ENCODE assay signal across 1 cellular context in the genomic region with DNA sequence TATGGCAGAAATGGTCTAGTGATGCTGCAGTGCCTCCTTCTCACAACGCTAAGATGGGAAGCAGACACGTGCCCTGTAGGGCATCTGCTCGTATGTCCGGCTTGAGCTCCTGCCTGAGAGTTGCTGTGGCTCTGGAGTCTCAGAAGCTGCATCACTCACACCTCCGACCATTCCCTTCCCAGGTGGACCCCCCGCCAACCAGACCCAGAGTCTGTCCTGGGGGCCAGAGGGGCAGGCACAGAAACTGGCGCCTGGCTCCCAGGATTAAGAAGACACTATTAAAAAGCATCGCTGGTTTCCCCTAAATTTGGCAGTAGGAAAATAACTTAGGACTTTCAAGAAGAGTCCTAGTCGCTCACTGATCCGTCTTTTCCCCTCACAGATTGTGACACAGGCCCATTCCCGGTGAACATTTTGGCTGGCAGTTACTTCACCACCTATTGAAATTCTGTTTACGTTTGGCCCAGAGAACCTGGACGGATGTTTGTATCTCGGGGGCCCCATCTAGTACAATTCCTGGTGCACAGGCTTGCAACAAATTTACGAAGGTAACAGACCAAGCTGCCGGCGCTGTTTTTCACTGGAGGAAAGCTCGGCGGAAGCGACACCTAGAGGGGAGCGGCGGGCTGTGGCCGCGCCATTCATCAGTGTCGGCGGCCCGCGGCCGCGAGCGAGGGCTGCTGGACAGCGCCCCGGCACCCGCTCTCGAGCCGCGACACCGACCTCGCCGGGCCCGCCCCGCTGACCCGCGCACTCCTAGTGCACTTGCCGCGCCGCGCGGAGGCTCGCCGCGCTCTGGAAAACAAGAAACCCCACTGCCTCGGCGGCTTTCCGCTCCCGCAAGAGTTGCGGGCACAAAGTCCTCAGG.
A peak's percentile ranks its signal among the peaks of the same experiment; 100 is the strongest.
TF ChIP-seq lines count a peak whose summit lies in the region.

No MANE protein-coding gene starts in this region.

TF ChIP-seq in HEK293, 187 proteins besides CTCF, POLR2A, EP300 and RAD21 (continued from another document and continues in another):
- TF ChIP-seq, protein P1, sequence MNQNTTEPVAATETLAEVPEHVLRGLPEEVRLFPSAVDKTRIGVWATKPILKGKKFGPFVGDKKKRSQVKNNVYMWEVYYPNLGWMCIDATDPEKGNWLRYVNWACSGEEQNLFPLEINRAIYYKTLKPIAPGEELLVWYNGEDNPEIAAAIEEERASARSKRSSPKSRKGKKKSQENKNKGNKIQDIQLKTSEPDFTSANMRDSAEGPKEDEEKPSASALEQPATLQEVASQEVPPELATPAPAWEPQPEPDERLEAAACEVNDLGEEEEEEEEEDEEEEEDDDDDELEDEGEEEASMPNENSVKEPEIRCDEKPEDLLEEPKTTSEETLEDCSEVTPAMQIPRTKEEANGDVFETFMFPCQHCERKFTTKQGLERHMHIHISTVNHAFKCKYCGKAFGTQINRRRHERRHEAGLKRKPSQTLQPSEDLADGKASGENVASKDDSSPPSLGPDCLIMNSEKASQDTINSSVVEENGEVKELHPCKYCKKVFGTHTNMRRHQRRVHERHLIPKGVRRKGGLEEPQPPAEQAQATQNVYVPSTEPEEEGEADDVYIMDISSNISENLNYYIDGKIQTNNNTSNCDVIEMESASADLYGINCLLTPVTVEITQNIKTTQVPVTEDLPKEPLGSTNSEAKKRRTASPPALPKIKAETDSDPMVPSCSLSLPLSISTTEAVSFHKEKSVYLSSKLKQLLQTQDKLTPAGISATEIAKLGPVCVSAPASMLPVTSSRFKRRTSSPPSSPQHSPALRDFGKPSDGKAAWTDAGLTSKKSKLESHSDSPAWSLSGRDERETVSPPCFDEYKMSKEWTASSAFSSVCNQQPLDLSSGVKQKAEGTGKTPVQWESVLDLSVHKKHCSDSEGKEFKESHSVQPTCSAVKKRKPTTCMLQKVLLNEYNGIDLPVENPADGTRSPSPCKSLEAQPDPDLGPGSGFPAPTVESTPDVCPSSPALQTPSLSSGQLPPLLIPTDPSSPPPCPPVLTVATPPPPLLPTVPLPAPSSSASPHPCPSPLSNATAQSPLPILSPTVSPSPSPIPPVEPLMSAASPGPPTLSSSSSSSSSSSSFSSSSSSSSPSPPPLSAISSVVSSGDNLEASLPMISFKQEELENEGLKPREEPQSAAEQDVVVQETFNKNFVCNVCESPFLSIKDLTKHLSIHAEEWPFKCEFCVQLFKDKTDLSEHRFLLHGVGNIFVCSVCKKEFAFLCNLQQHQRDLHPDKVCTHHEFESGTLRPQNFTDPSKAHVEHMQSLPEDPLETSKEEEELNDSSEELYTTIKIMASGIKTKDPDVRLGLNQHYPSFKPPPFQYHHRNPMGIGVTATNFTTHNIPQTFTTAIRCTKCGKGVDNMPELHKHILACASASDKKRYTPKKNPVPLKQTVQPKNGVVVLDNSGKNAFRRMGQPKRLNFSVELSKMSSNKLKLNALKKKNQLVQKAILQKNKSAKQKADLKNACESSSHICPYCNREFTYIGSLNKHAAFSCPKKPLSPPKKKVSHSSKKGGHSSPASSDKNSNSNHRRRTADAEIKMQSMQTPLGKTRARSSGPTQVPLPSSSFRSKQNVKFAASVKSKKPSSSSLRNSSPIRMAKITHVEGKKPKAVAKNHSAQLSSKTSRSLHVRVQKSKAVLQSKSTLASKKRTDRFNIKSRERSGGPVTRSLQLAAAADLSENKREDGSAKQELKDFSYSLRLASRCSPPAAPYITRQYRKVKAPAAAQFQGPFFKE (tag by site-specific recombination; IDR thresholded peaks at IDR 0.05; ENCODE audit: borderline replicate concordance): no peak
- TF ChIP-seq ZNF660 (tag by site-specific recombination; IDR thresholded peaks at IDR 0.05): 0 out of 2 replicates have a peak, but pooled peaks have one; percentile 54
- TF ChIP-seq ZNF335 (tag by site-specific recombination; conservative IDR thresholded peaks at IDR 0.05): peak; percentile 68
- TF ChIP-seq GLIS1 (tag by site-specific recombination; IDR thresholded peaks at IDR 0.05): peak; percentile 18; the same call in 1 of the 2 replicates
- TF ChIP-seq, protein P2, sequence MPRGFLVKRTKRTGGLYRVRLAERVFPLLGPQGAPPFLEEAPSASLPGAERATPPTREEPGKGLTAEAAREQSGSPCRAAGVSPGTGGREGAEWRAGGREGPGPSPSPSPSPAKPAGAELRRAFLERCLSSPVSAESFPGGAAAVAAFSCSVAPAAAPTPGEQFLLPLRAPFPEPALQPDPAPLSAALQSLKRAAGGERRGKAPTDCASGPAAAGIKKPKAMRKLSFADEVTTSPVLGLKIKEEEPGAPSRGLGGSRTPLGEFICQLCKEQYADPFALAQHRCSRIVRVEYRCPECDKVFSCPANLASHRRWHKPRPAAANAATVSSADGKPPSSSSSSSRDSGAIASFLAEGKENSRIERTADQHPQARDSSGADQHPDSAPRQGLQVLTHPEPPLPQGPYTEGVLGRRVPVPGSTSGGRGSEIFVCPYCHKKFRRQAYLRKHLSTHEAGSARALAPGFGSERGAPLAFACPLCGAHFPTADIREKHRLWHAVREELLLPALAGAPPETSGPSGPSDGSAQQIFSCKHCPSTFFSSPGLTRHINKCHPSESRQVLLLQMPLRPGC (tag by site-specific recombination; IDR thresholded peaks at IDR 0.05): no peak
- TF ChIP-seq ZSCAN30 (tag by site-specific recombination; IDR thresholded peaks at IDR 0.05): peak; percentile 98
- TF ChIP-seq, protein P3, sequence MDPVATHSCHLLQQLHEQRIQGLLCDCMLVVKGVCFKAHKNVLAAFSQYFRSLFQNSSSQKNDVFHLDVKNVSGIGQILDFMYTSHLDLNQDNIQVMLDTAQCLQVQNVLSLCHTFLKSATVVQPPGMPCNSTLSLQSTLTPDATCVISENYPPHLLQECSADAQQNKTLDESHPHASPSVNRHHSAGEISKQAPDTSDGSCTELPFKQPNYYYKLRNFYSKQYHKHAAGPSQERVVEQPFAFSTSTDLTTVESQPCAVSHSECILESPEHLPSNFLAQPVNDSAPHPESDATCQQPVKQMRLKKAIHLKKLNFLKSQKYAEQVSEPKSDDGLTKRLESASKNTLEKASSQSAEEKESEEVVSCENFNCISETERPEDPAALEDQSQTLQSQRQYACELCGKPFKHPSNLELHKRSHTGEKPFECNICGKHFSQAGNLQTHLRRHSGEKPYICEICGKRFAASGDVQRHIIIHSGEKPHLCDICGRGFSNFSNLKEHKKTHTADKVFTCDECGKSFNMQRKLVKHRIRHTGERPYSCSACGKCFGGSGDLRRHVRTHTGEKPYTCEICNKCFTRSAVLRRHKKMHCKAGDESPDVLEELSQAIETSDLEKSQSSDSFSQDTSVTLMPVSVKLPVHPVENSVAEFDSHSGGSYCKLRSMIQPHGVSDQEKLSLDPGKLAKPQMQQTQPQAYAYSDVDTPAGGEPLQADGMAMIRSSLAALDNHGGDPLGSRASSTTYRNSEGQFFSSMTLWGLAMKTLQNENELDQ (tag by site-specific recombination; IDR thresholded peaks at IDR 0.05; ENCODE audit: low read depth): no peak
- TF ChIP-seq ZNF560 (tag by site-specific recombination; IDR thresholded peaks at IDR 0.05; ENCODE audit: borderline replicate concordance): no peak
- TF ChIP-seq KLF1 (tag by site-specific recombination; IDR thresholded peaks at IDR 0.05): no peak
- TF ChIP-seq, protein P4, sequence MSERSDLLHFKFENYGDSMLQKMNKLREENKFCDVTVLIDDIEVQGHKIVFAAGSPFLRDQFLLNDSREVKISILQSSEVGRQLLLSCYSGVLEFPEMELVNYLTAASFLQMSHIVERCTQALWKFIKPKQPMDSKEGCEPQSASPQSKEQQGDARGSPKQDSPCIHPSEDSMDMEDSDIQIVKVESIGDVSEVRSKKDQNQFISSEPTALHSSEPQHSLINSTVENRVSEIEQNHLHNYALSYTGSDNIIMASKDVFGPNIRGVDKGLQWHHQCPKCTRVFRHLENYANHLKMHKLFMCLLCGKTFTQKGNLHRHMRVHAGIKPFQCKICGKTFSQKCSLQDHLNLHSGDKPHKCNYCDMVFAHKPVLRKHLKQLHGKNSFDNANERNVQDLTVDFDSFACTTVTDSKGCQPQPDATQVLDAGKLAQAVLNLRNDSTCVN (tag by site-specific recombination; optimal IDR thresholded peaks at IDR 0.05): peak; percentile 75
- TF ChIP-seq ZNF433 (tag by site-specific recombination; IDR thresholded peaks at IDR 0.05; ENCODE audit: low read depth): no peak
- TF ChIP-seq, protein P5, sequence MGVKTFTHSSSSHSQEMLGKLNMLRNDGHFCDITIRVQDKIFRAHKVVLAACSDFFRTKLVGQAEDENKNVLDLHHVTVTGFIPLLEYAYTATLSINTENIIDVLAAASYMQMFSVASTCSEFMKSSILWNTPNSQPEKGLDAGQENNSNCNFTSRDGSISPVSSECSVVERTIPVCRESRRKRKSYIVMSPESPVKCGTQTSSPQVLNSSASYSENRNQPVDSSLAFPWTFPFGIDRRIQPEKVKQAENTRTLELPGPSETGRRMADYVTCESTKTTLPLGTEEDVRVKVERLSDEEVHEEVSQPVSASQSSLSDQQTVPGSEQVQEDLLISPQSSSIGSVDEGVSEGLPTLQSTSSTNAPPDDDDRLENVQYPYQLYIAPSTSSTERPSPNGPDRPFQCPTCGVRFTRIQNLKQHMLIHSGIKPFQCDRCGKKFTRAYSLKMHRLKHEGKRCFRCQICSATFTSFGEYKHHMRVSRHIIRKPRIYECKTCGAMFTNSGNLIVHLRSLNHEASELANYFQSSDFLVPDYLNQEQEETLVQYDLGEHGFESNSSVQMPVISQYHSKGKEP (tag by site-specific recombination; IDR thresholded peaks at IDR 0.05): 0 out of 2 replicates have a peak, but pooled peaks have one; percentile 42
- no peak for TF ChIP-seq ZNF544 (tag by site-specific recombination; IDR thresholded peaks at IDR 0.05)
- no peak for TF ChIP-seq ZNF169 (tag by site-specific recombination; IDR thresholded peaks at IDR 0.05)
- no peak for TF ChIP-seq ZNF132 (tag by site-specific recombination; IDR thresholded peaks at IDR 0.05; ENCODE audit: borderline replicate concordance)
- TF ChIP-seq ZNF311 (tag by site-specific recombination; IDR thresholded peaks at IDR 0.05; ENCODE audit: borderline replicate concordance): no peak
- TF ChIP-seq RBAK (tag by site-specific recombination; IDR thresholded peaks at IDR 0.05): no peak
- no peak for TF ChIP-seq ZNF791 (tag by site-specific recombination; IDR thresholded peaks at IDR 0.05)
- TF ChIP-seq ZNF175 (tag by site-specific recombination; IDR thresholded peaks at IDR 0.05): no peak
- no peak for TF ChIP-seq ZBTB8A (tag by site-specific recombination; IDR thresholded peaks at IDR 0.05)
- no peak for TF ChIP-seq KLF7 (tag by site-specific recombination; IDR thresholded peaks at IDR 0.05; ENCODE audit: borderline replicate concordance)
- TF ChIP-seq, protein P6, sequence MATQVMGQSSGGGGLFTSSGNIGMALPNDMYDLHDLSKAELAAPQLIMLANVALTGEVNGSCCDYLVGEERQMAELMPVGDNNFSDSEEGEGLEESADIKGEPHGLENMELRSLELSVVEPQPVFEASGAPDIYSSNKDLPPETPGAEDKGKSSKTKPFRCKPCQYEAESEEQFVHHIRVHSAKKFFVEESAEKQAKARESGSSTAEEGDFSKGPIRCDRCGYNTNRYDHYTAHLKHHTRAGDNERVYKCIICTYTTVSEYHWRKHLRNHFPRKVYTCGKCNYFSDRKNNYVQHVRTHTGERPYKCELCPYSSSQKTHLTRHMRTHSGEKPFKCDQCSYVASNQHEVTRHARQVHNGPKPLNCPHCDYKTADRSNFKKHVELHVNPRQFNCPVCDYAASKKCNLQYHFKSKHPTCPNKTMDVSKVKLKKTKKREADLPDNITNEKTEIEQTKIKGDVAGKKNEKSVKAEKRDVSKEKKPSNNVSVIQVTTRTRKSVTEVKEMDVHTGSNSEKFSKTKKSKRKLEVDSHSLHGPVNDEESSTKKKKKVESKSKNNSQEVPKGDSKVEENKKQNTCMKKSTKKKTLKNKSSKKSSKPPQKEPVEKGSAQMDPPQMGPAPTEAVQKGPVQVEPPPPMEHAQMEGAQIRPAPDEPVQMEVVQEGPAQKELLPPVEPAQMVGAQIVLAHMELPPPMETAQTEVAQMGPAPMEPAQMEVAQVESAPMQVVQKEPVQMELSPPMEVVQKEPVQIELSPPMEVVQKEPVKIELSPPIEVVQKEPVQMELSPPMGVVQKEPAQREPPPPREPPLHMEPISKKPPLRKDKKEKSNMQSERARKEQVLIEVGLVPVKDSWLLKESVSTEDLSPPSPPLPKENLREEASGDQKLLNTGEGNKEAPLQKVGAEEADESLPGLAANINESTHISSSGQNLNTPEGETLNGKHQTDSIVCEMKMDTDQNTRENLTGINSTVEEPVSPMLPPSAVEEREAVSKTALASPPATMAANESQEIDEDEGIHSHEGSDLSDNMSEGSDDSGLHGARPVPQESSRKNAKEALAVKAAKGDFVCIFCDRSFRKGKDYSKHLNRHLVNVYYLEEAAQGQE (tag by site-specific recombination; IDR thresholded peaks at IDR 0.05): peak; percentile 94
- TF ChIP-seq YY1 (tag by site-specific recombination; IDR thresholded peaks at IDR 0.05): no peak; the same call in 1 of the 2 replicates
- TF ChIP-seq, protein P7, sequence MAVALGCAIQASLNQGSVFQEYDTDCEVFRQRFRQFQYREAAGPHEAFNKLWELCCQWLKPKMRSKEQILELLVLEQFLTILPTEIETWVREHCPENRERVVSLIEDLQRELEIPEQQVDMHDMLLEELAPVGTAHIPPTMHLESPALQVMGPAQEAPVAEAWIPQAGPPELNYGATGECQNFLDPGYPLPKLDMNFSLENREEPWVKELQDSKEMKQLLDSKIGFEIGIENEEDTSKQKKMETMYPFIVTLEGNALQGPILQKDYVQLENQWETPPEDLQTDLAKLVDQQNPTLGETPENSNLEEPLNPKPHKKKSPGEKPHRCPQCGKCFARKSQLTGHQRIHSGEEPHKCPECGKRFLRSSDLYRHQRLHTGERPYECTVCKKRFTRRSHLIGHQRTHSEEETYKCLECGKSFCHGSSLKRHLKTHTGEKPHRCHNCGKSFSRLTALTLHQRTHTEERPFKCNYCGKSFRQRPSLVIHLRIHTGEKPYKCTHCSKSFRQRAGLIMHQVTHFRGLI (tag by site-specific recombination; IDR thresholded peaks at IDR 0.05): no peak
- TF ChIP-seq ZNF292 (tag by site-specific recombination; IDR thresholded peaks at IDR 0.05; ENCODE audit: borderline replicate concordance, low read depth): no peak
- TF ChIP-seq ZNF404 (tag by site-specific recombination; IDR thresholded peaks at IDR 0.05): no peak
- no peak for TF ChIP-seq REPIN1 (tag by site-specific recombination; IDR thresholded peaks at IDR 0.05; ENCODE audit: low read depth)
- no peak for TF ChIP-seq ZNF341 (tag by site-specific recombination; IDR thresholded peaks at IDR 0.05; ENCODE audit: low read depth)
- no peak for TF ChIP-seq ZNF37A (tag by site-specific recombination; IDR thresholded peaks at IDR 0.05)
- no peak for TF ChIP-seq KLF8 (tag by site-specific recombination; IDR thresholded peaks at IDR 0.05)
- TF ChIP-seq ZNF548 (tag by site-specific recombination; IDR thresholded peaks at IDR 0.05): no peak
- no peak for TF ChIP-seq ZNF416 (tag by site-specific recombination; IDR thresholded peaks at IDR 0.05)
- TF ChIP-seq, protein P8, sequence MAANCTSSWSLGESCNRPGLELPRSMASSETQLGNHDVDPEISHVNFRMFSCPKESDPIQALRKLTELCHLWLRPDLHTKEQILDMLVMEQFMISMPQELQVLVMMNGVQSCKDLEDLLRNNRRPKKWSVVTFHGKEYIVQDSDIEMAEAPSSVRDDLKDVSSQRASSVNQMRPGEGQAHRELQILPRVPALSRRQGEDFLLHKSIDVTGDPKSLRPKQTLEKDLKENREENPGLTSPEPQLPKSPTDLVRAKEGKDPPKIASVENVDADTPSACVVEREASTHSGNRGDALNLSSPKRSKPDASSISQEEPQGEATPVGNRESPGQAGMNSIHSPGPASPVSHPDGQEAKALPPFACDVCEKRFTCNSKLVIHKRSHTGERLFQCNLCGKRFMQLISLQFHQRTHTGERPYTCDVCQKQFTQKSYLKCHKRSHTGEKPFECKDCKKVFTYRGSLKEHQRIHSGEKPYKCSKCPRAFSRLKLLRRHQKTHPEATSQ (tag by site-specific recombination; IDR thresholded peaks at IDR 0.05): no peak
- TF ChIP-seq SP2 (tag by site-specific recombination; IDR thresholded peaks at IDR 0.05): no peak
